22 cellular contexts compared by ENCODE assay signal in genomic region chr22:45475876-45476514, GRCh38. TPM values are rescaled to one million over a fixed set of nuclear protein-coding genes. Genes with fewer than 3 reads are reported as not detected.
DNase-seq lines count a peak whose midpoint lies in the region; ATAC-seq and TF ChIP-seq lines count a peak whose summit lies in the region.
"Had no signal": no experiment of that assay in that cellular context is flagged by ENCODE, and none has a peak within 500 bp of the region (broad histone marks: within the 10 kb centered on the region; RNA-seq: fewer than 3 reads in every experiment).

No MANE protein-coding gene starts in this region.

- no peak overlapping the region for H4K8ac ChIP-seq in mesenchymal stem cell (ENCODE audit: low read length)

- H3K9ac ChIP-seq in mesenchymal stem cell (ENCODE audit: low read length), result no peak overlapping the region

- no peak overlapping the region for H3K23ac ChIP-seq in mesenchymal stem cell (ENCODE audit: low read length in 2 of 2)

- no peak overlapping the region for H2AFZ ChIP-seq in mesenchymal stem cell (ENCODE audit: low read depth, low read length)

- peaks cover 6 to 7% of the 10 kb centered on the region in 2 donors for H3K9me3 Mint-ChIP-seq in stimulated activated naive B cell treated with anti-CD40 and anti-IgM and Interleukin-4, amounts not matched to agents 10 μg/mL and 1 μg/mL and 100 μg/mL, for 72 hours
- H3K9me3 Mint-ChIP-seq: activated CD8-positive, alpha-beta T cell treated with anti-CD3 and anti-CD28 coated beads for 36 hours had no signal

- no peak overlapping the region for H2BK120ac ChIP-seq in mesenchymal stem cell (ENCODE audit: low read depth, low read length)

- H3K4me2 ChIP-seq in mesenchymal stem cell (ENCODE audit: low read length, poor library complexity, severe bottlenecking), result no peak overlapping the region

- H3K27me3 ChIP-seq in mesenchymal stem cell (ENCODE audit: control insufficient read depth in 1 of 2, insufficient read depth in 1 of 2, low read length in 2 of 2), result no peaks in the 10 kb centered on the region
- H3K27me3 ChIP-seq in testis, result no peaks in the 10 kb centered on the region
- H3K27me3 ChIP-seq: breast epithelium had no signal

- H3K27ac Mint-ChIP-seq in stimulated activated naive B cell treated with anti-CD40 and anti-IgM and Interleukin-4, amounts not matched to agents 10 μg/mL and 1 μg/mL and 100 μg/mL, for 72 hours, result peak overlapping the region; percentile 20
- H3K27ac Mint-ChIP-seq: activated CD8-positive, alpha-beta T cell treated with anti-CD3 and anti-CD28 coated beads for 36 hours; naive B cell; WTC11 had no signal

- TF ChIP-seq CTCF in testis (IDR thresholded peaks at IDR 0.05), result no peak

- H3K9me3 ChIP-seq in mesenchymal stem cell (ENCODE audit: control insufficient read depth, low read length), result no peaks in the 10 kb centered on the region
- H3K9me3 ChIP-seq in testis, result no peaks in the 10 kb centered on the region
- H3K9me3 ChIP-seq: breast epithelium had no signal

- no peak for ATAC-seq in stimulated activated naive B cell treated with anti-CD40 and anti-IgM and Interleukin-4, amounts not matched to agents 10 μg/mL and 1 μg/mL and 100 μg/mL, for 72 hours (replicated peaks)
- ATAC-seq: activated CD8-positive, alpha-beta T cell treated with anti-CD3 and anti-CD28 coated beads for 36 hours; WTC11 had no signal

- no peaks in the 10 kb centered on the region for H3K4me1 Mint-ChIP-seq in stimulated activated naive B cell treated with anti-CD40 and anti-IgM and Interleukin-4, amounts not matched to agents 10 μg/mL and 1 μg/mL and 100 μg/mL, for 72 hours
- H3K4me1 Mint-ChIP-seq: naive B cell had no signal

- no peak overlapping the region for H3K14ac ChIP-seq in mesenchymal stem cell (ENCODE audit: low read length in 2 of 2)

- H4K91ac ChIP-seq in mesenchymal stem cell (ENCODE audit: low read length), result no peak overlapping the region

- no peak overlapping the region for H2AK5ac ChIP-seq in mesenchymal stem cell (ENCODE audit: low read length, severe bottlenecking)

- no peak overlapping the region for H3K4me3 Mint-ChIP-seq in stimulated activated naive B cell treated with anti-CD40 and anti-IgM and Interleukin-4, amounts not matched to agents 10 μg/mL and 1 μg/mL and 100 μg/mL, for 72 hours
- H3K4me3 Mint-ChIP-seq: activated CD8-positive, alpha-beta T cell treated with anti-CD3 and anti-CD28 coated beads for 36 hours; naive B cell; WTC11 had no signal

- no peak overlapping the region for H3K27ac ChIP-seq in mesenchymal stem cell (ENCODE audit: low read length, poor library complexity, severe bottlenecking)
- no peak overlapping the region for H3K27ac ChIP-seq in testis
- H3K27ac ChIP-seq: HL-60 had no signal

- peak overlapping the region in 1 of 2 experiments; percentile 48 for H3K18ac ChIP-seq in mesenchymal stem cell (ENCODE audit: low read depth in 1 of 2, low read length in 2 of 2)

- peak overlapping the region in 1 of 2 experiments; percentile 2 for H2BK12ac ChIP-seq in mesenchymal stem cell (ENCODE audit: low read length in 2 of 2)

- peak overlapping the region; percentile 68 for H2BK15ac ChIP-seq in mesenchymal stem cell (ENCODE audit: low read depth, poor library complexity, severe bottlenecking)

- no peaks in the 10 kb centered on the region for H3K36me3 Mint-ChIP-seq in stimulated activated naive B cell treated with anti-CD40 and anti-IgM and Interleukin-4, amounts not matched to agents 10 μg/mL and 1 μg/mL and 100 μg/mL, for 72 hours
- H3K36me3 Mint-ChIP-seq: naive B cell had no signal

- no peaks in the 10 kb centered on the region for H3K36me3 ChIP-seq in mesenchymal stem cell (ENCODE audit: control insufficient read depth in 1 of 2, insufficient read depth in 2 of 2, low read depth in 1 of 2, low read length in 2 of 2)
- H3K36me3 ChIP-seq in testis (ENCODE audit: low read depth, missing control alignments), result no peaks in the 10 kb centered on the region
- H3K36me3 ChIP-seq: breast epithelium had no signal

- H2BK5ac ChIP-seq in mesenchymal stem cell (ENCODE audit: low read depth, low read length, poor library complexity, severe bottlenecking), result no peak overlapping the region

- H3K4me3 ChIP-seq in mesenchymal stem cell (ENCODE audit: insufficient read depth in 1 of 2, low read depth in 1 of 2, low read length in 2 of 2) (no peak overlapping the region), testis (no peak overlapping the region)
- H3K4me3 ChIP-seq: breast epithelium, lung had no signal

- H3K79me1 ChIP-seq in mesenchymal stem cell (replicated peaks; ENCODE audit: low read length, poor library complexity, severe bottlenecking), result no peaks in the 10 kb centered on the region

- no peak for TF ChIP-seq POLR2A in testis (IDR thresholded peaks at IDR 0.05)

- H3K27me3 Mint-ChIP-seq in stimulated activated naive B cell treated with anti-CD40 and anti-IgM and Interleukin-4, amounts not matched to agents 10 μg/mL and 1 μg/mL and 100 μg/mL, for 72 hours, result peaks cover 23 to 28% of the 10 kb centered on the region in 2 donors

- WGBS in mesenchymal stem cell, result 96% methylated on average over 12 of the region's 13 CpGs
- WGBS in testis, 2 donors, result 75 to 77% methylated on average over 5 to 13 of the region's 13 CpGs

- H3K4ac ChIP-seq in mesenchymal stem cell (ENCODE audit: low read depth in 1 of 2, low read length in 2 of 2), result no peak overlapping the region

- peaks cover 4% of the 10 kb centered on the region for H3K4me1 ChIP-seq in mesenchymal stem cell (ENCODE audit: control insufficient read depth, insufficient read depth, low read depth, low read length)
- H3K4me1 ChIP-seq in testis, result peaks cover 26% of the 10 kb centered on the region
- H3K4me1 ChIP-seq: breast epithelium had no signal

- DNase-seq in DMS 273 (lab: John Stamatoyannopoulos, UW; ENCODE audit: unreplicated experiment) (peak; percentile 65), epidermal melanocyte (ENCODE audit: insufficient read length, low spot score) (peak; percentile 34), mesenchymal stem cell (no peak), DMS153 (lab: John Stamatoyannopoulos, UW) (no peak), NOMO-1 treated with dmso at 0.1 percent for 144 hours (lab: John Stamatoyannopoulos, UW; ENCODE audit: unreplicated experiment) (no peak), GF-D8 (lab: John Stamatoyannopoulos, UW) (no peak), testis (no peak)
- DNase-seq in stimulated activated naive B cell treated with anti-CD40 and anti-IgM and Interleukin-4, amounts not matched to agents 10 μg/mL and 1 μg/mL and 100 μg/mL, for 72 hours, result no peak
- DNase-seq: activated CD8-positive, alpha-beta T cell treated with anti-CD3 and anti-CD28 coated beads for 36 hours; dermis blood vessel endothelial cell; KBM-7; naive B cell; NCI-H1092; NCI-H2029 treated with DMSO at 0.1 percent for 48 hours; NCI-H524 treated with DMSO at 0.1 percent for 48 hours; SHP77; stimulated activated naive CD4-positive, alpha-beta T cell; T-helper 2 cell had no signal

- intact Hi-C loops in testis (cut with DNase I; ENCODE audit: low total_unique reads), result no loop called here

RNA-seq across cellular contexts. Expression of gene FBLN1, which starts 26.7 kb away (rescaled TPM):
- 190 TPM for polyA plus RNA-seq in mesenchymal stem cell (2013, experiment 1 of 2)
- polyA plus RNA-seq in mesenchymal stem cell (2013, experiment 2 of 2), result 191 TPM
- total RNA-seq in testis, result 10 to 100 TPM; 32.4 to 42.2 TPM
- 154 TPM for polyA plus RNA-seq in testis (ENCODE audit: insufficient read depth, low read depth, low replicate concordance)

Comparison
In these comparisons a context has a peak if more than half of its experiments do, and no peak if none do; other contexts are left out.
1. DNase-seq: peak in DMS 273 (single experiment) and epidermal melanocyte (single experiment); none in mesenchymal stem cell (single experiment), stimulated activated naive B cell treated with anti-CD40 and anti-IgM and Interleukin-4, amounts not matched to agents 10 μg/mL and 1 μg/mL and 100 μg/mL, for 72 hours (single experiment), DMS153 (single experiment), NOMO-1 treated with dmso at 0.1 percent for 144 hours (single experiment), GF-D8 (single experiment) and testis (single experiment).